23 cellular contexts compared by ENCODE assay signal in the genomic region with DNA sequence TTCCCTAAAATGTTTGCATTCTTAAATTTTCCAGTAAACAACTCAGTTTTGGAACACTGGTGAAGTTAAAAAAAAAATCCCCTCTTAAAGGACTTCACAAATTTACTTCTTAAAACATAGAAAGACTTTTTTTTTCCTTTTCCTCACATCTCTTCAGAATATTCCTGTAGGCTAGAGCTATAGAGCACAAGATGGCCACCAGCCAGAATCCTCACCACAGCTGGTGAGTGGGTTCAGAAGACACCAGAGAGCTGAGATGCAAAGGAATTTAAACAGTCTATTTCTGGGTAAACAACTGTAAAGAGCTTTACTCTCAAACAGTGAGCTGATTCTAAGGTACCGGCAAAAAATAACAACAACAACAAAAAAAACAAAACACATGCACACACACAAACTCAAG.
A peak's percentile ranks its signal among the peaks of the same experiment; 100 is the strongest.
DNase-seq lines count a peak whose midpoint lies in the region; ATAC-seq, FAIRE-seq and TF ChIP-seq lines count a peak whose summit lies in the region.
"Had no signal": no experiment of that assay in that cellular context is flagged by ENCODE, and none has a peak within 500 bp of the region (broad histone marks: within the 10 kb centered on the region; RNA-seq: fewer than 3 reads in every experiment).

No MANE protein-coding gene starts in this region.

- H3K27me3 Mint-ChIP-seq in GM23338 (ENCODE audit: insufficient read depth, low read depth, poor library complexity) (no peaks in the 10 kb centered on the region), astrocyte (ENCODE audit: low read depth, unreplicated experiment) (no peaks in the 10 kb centered on the region)
- no peaks in the 10 kb centered on the region for H3K27me3 Mint-ChIP-seq in activated naive CD8-positive, alpha-beta T cell treated with anti-CD3 and anti-CD28 coated beads for 36 hours
- no peaks in the 10 kb centered on the region for H3K27me3 Mint-ChIP-seq in activated T-cell treated with anti-CD3 and anti-CD28 coated beads, Interleukin-2, amount 50 U/mL, for 72 hours (ENCODE audit: low read depth)
- H3K27me3 Mint-ChIP-seq: CD4-positive, CD25-positive, alpha-beta regulatory T cell had no signal

- H4K20me1 ChIP-seq in GM23338 (replicated peaks; ENCODE audit: insufficient read depth), result no peaks in the 10 kb centered on the region
- no peaks in the 10 kb centered on the region for H4K20me1 ChIP-seq in astrocyte (ENCODE audit: insufficient read depth, low read length)
- H4K20me1 ChIP-seq: BLaER1 had no signal

- H3K4me2 ChIP-seq in GM23338, result no peak overlapping the region
- H3K4me2 ChIP-seq in astrocyte (ENCODE audit: low read length), result no peak overlapping the region
- H3K4me2 ChIP-seq: BLaER1 had no signal

- H3K9me2 ChIP-seq in GM23338 (ENCODE audit: insufficient read depth), result 0 out of 2 replicates have a peak, but pooled peaks cover 8% of the 10 kb centered on the region

- no peaks in the 10 kb centered on the region for H3K79me2 ChIP-seq in GM23338 (replicated peaks; ENCODE audit: insufficient read depth)
- H3K79me2 ChIP-seq in astrocyte (ENCODE audit: insufficient read depth, low read length), result no peaks in the 10 kb centered on the region

- no peaks in the 10 kb centered on the region for H3F3A ChIP-seq in GM23338 (replicated peaks; ENCODE audit: low read depth)

- peaks cover 11% of the 10 kb centered on the region for H3K4me1 Mint-ChIP-seq in GM23338
- no peaks in the 10 kb centered on the region for H3K4me1 Mint-ChIP-seq in astrocyte (ENCODE audit: low read depth, unreplicated experiment)
- H3K4me1 Mint-ChIP-seq in activated naive CD8-positive, alpha-beta T cell treated with anti-CD3 and anti-CD28 coated beads for 36 hours, result no peaks in the 10 kb centered on the region
- H3K4me1 Mint-ChIP-seq in activated T-cell treated with anti-CD3 and anti-CD28 coated beads, Interleukin-2, amount 50 U/mL, for 72 hours (ENCODE audit: low read depth), result no peaks in the 10 kb centered on the region
- H3K4me1 Mint-ChIP-seq: CD4-positive, CD25-positive, alpha-beta regulatory T cell had no signal

- H3K36me3 Mint-ChIP-seq in GM23338 (ENCODE audit: low read depth), result no peaks in the 10 kb centered on the region
- no peaks in the 10 kb centered on the region for H3K36me3 Mint-ChIP-seq in astrocyte (ENCODE audit: low read depth, unreplicated experiment)
- H3K36me3 Mint-ChIP-seq in activated naive CD8-positive, alpha-beta T cell treated with anti-CD3 and anti-CD28 coated beads for 36 hours, result no peaks in the 10 kb centered on the region
- H3K36me3 Mint-ChIP-seq in activated T-cell treated with anti-CD3 and anti-CD28 coated beads, Interleukin-2, amount 50 U/mL, for 72 hours (ENCODE audit: insufficient read depth in 2 of 2), result no peaks in the 10 kb centered on the region
- H3K36me3 Mint-ChIP-seq: CD4-positive, CD25-positive, alpha-beta regulatory T cell had no signal

- DNase-seq in GM23338 (ENCODE audit: low spot score), result no peak
- peak; percentile 2 for DNase-seq in astrocyte (ENCODE audit: low read depth)
- peak; percentile 65 for DNase-seq in inferior parietal cortex (ENCODE audit: extremely low spot score)
- DNase-seq in pons (ENCODE audit: low spot score), result peak; percentile 37
- no peak for DNase-seq in activated naive CD8-positive, alpha-beta T cell treated with anti-CD3 and anti-CD28 coated beads for 36 hours
- no peak for DNase-seq in activated T-cell treated with anti-CD3 and anti-CD28 coated beads, Interleukin-2, amount 50 U/mL, for 72 hours
- DNase-seq: CD4-positive, CD25-positive, alpha-beta regulatory T cell; DMS153; DND-41; HCEC 1CT; KBM-7; NCI-H1105 treated with DMSO at 0.1 percent for 48 hours; NCI-H146; NCI-H1930; NCI-H2107; NCI-H510A; NCI-H69 had no signal

- peaks cover 10% of the 10 kb centered on the region for H3K4me1 ChIP-seq in GM23338 (ENCODE audit: insufficient read depth)
- H3K4me1 ChIP-seq in astrocyte (ENCODE audit: insufficient read depth, low read length), result no peaks in the 10 kb centered on the region
- H3K4me1 ChIP-seq: BLaER1, SJSA1 had no signal

- H3K9me3 Mint-ChIP-seq in GM23338, result no peaks in the 10 kb centered on the region
- H3K9me3 Mint-ChIP-seq in astrocyte (ENCODE audit: unreplicated experiment), result no peaks in the 10 kb centered on the region
- H3K9me3 Mint-ChIP-seq in activated naive CD8-positive, alpha-beta T cell treated with anti-CD3 and anti-CD28 coated beads for 36 hours, result peaks cover 3% of the 10 kb centered on the region
- peaks cover 0 to 3% of the 10 kb centered on the region in 2 donors for H3K9me3 Mint-ChIP-seq in activated T-cell treated with anti-CD3 and anti-CD28 coated beads, Interleukin-2, amount 50 U/mL, for 72 hours

- ATAC-seq in GM23338, result no peak
- no peak for ATAC-seq in HG03378 (IDR thresholded peaks at IDR 0.05; ENCODE audit: unreplicated experiment)
- ATAC-seq in activated T-cell treated with anti-CD3 and anti-CD28 coated beads, Interleukin-2, amount 50 U/mL, for 72 hours (replicated peaks in 1 of 2), result no peak
- ATAC-seq: Right ventricle myocardium inferior had no signal

- H2AFZ ChIP-seq in GM23338 (peak overlapping the region; percentile 5; the same call in 1 of the 2 replicates), astrocyte (ENCODE audit: low read depth, low read length) (no peak overlapping the region)

- no peaks in the 10 kb centered on the region for H3K27me3 ChIP-seq in GM23338 (ENCODE audit: insufficient read depth)
- no peaks in the 10 kb centered on the region for H3K27me3 ChIP-seq in astrocyte (ENCODE audit: insufficient read depth, low read length)
- H3K27me3 ChIP-seq: BLaER1, SJSA1 had no signal

- H3K27ac Mint-ChIP-seq in GM23338 (no peak overlapping the region), astrocyte (ENCODE audit: unreplicated experiment) (no peak overlapping the region)
- H3K27ac Mint-ChIP-seq in activated naive CD8-positive, alpha-beta T cell treated with anti-CD3 and anti-CD28 coated beads for 36 hours, result no peak overlapping the region
- H3K27ac Mint-ChIP-seq in activated T-cell treated with anti-CD3 and anti-CD28 coated beads, Interleukin-2, amount 50 U/mL, for 72 hours, result no peak overlapping the region
- H3K27ac Mint-ChIP-seq: CD4-positive, CD25-positive, alpha-beta regulatory T cell had no signal

- H3K4me3 ChIP-seq in GM23338 (no peak overlapping the region), astrocyte (ENCODE audit: insufficient read depth, low read depth, low read length) (no peak overlapping the region)
- H3K4me3 ChIP-seq: BLaER1, SJSA1 had no signal

- H3K36me3 ChIP-seq in GM23338 (ENCODE audit: insufficient read depth) (no peaks in the 10 kb centered on the region), astrocyte (ENCODE audit: insufficient read depth, low read length) (no peaks in the 10 kb centered on the region)
- H3K36me3 ChIP-seq: BLaER1, SJSA1 had no signal

- no peak for FAIRE-seq in astrocyte (lab: Jason Lieb, UNC)
- FAIRE-seq: GM12892, H1 had no signal

- H3K9me3 ChIP-seq in astrocyte (ENCODE audit: insufficient read depth, low read depth, low read length), result no peaks in the 10 kb centered on the region
- H3K9me3 ChIP-seq: BLaER1, SJSA1 had no signal

- H3K4me3 Mint-ChIP-seq in GM23338 (no peak overlapping the region), astrocyte (ENCODE audit: unreplicated experiment) (no peak overlapping the region)
- H3K4me3 Mint-ChIP-seq in activated naive CD8-positive, alpha-beta T cell treated with anti-CD3 and anti-CD28 coated beads for 36 hours, result no peak overlapping the region
- H3K4me3 Mint-ChIP-seq in activated T-cell treated with anti-CD3 and anti-CD28 coated beads, Interleukin-2, amount 50 U/mL, for 72 hours, result no peak overlapping the region

- H3K9ac ChIP-seq in astrocyte (ENCODE audit: low read length), result no peak overlapping the region
- H3K9ac ChIP-seq: BLaER1 had no signal

- no peak overlapping the region for H3K27ac ChIP-seq in GM23338 (ENCODE audit: low read depth)
- H3K27ac ChIP-seq in astrocyte (ENCODE audit: low read depth, low read length), result no peak overlapping the region
- H3K27ac ChIP-seq: BLaER1, SJSA1 had no signal

- TF ChIP-seq CTCF in GM23338 (conservative IDR thresholded peaks at IDR 0.05; ENCODE audit: low read depth in 2 of 2) (no peak), astrocyte (IDR thresholded peaks at IDR 0.05; ENCODE audit: insufficient read depth, low read depth, low read length) (no peak)

TF ChIP-seq in GM23338, 12 proteins besides CTCF, POLR2A, EP300 and RAD21 (continues in another document):
- TF ChIP-seq ZNF114 (CRISPR knock-in tag; IDR thresholded peaks at IDR 0.05) (no peak), NANOG (IDR thresholded peaks at IDR 0.05; ENCODE audit: borderline replicate concordance) (no peak), CREB1 (CRISPR knock-in tag; IDR thresholded peaks at IDR 0.05; ENCODE audit: low read depth) (no peak), EZH2phosphoT487 (IDR thresholded peaks at IDR 0.05; ENCODE audit: unreplicated experiment) (no peak), ZNF331 (CRISPR knock-in tag; IDR thresholded peaks at IDR 0.05; ENCODE audit: low read depth) (no peak)
- TF ChIP-seq, protein P1, sequence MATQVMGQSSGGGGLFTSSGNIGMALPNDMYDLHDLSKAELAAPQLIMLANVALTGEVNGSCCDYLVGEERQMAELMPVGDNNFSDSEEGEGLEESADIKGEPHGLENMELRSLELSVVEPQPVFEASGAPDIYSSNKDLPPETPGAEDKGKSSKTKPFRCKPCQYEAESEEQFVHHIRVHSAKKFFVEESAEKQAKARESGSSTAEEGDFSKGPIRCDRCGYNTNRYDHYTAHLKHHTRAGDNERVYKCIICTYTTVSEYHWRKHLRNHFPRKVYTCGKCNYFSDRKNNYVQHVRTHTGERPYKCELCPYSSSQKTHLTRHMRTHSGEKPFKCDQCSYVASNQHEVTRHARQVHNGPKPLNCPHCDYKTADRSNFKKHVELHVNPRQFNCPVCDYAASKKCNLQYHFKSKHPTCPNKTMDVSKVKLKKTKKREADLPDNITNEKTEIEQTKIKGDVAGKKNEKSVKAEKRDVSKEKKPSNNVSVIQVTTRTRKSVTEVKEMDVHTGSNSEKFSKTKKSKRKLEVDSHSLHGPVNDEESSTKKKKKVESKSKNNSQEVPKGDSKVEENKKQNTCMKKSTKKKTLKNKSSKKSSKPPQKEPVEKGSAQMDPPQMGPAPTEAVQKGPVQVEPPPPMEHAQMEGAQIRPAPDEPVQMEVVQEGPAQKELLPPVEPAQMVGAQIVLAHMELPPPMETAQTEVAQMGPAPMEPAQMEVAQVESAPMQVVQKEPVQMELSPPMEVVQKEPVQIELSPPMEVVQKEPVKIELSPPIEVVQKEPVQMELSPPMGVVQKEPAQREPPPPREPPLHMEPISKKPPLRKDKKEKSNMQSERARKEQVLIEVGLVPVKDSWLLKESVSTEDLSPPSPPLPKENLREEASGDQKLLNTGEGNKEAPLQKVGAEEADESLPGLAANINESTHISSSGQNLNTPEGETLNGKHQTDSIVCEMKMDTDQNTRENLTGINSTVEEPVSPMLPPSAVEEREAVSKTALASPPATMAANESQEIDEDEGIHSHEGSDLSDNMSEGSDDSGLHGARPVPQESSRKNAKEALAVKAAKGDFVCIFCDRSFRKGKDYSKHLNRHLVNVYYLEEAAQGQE (IDR thresholded peaks at IDR 0.05; ENCODE audit: unreplicated experiment), result no peak

Comparison
In these comparisons a context has a peak if more than half of its experiments do, and no peak if none do; other contexts are left out.
1. DNase-seq: peak in astrocyte (single experiment), inferior parietal cortex (single experiment) and pons (single experiment); none in GM23338 (single experiment), activated naive CD8-positive, alpha-beta T cell treated with anti-CD3 and anti-CD28 coated beads for 36 hours (single experiment) and activated T-cell treated with anti-CD3 and anti-CD28 coated beads, Interleukin-2, amount 50 U/mL, for 72 hours (0 of 2).